In the genomic region with DNA sequence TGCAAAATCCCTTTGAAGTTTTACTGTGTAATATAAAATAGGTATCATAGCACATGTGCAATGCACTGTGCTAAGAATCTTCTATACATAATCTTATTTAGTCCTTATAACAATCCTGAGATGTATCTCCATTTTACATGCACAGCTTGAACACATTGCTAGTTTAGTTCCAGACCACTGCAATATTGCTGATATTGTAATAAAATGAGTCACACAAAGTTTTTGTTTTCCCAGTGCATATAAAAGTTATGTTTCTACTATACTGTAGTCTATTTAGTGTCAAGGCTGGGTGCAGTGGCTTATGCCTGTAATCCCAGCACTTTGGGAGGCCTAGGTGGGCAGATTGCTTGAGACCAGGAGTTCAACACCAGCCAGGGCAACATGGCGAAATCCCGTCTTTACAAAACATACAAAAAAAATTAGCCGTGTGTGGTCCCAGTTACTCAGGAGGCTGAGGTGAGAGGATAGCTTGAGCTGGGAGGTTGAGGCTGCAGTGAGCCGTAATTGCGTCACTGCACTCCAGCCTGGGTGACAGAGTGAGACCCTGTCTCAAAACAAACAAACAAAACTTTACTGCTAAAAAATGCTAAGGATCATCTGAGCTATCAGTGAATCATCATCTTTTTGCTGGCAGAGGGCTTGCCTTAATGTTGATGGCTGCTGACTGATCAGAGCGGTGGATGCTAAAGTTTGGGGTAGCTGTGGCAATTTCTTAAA, we compare ENCODE assay signal across 30 cellular contexts. TPM values are rescaled to one million over a fixed set of nuclear protein-coding genes. Genes with fewer than 3 reads are reported as not detected.
DNase-seq lines count a peak whose midpoint lies in the region; ATAC-seq, FAIRE-seq and TF ChIP-seq lines count a peak whose summit lies in the region.
"Had no signal": no experiment of that assay in that cellular context is flagged by ENCODE, and none has a peak within 500 bp of the region (broad histone marks: within the 10 kb centered on the region; RNA-seq: fewer than 3 reads in every experiment).

No MANE protein-coding gene starts in this region.

- 97% methylated on average over 6 of the region's 6 CpGs for WGBS in K562 (ENCODE audit: insufficient coverage, low coverage, missing lambda C conversion rate)

- no peak for TF ChIP-seq EP300 in K562 (IDR thresholded peaks at IDR 0.05; ENCODE audit: low read length)

- H3K79me2 ChIP-seq in K562 (ENCODE audit: control insufficient read depth, insufficient read depth, low read length): peaks cover 34% of the 10 kb centered on the region

- peaks cover 5% of the 10 kb centered on the region for H3K36me3 Mint-ChIP-seq in activated CD4-positive, alpha-beta T cell treated with anti-CD3 and anti-CD28 coated beads, Interleukin-2, amount 10 ng/mL, durations not matched to agents 24 days and 14 days (ENCODE audit: low read depth)

- peaks cover 9% of the 10 kb centered on the region for H3K4me1 ChIP-seq in HEK293 (ENCODE audit: control insufficient read depth, insufficient read depth, low read length)
- H3K4me1 ChIP-seq in K562 (replicated peaks in 1 of 2; ENCODE audit: control insufficient read depth in 2 of 2, insufficient read depth in 2 of 2, low read length in 2 of 2): peaks cover 19 to 25% of the 10 kb centered on the region in 2 experiments; a peak in 4 of 5 replicates
- H3K4me1 ChIP-seq: prostate gland had no signal

- ATAC-seq in K562 (no peak), HG03521 (IDR thresholded peaks at IDR 0.05; ENCODE audit: unreplicated experiment) (no peak)
- ATAC-seq: effector memory CD8-positive, alpha-beta T cell; heart left ventricle; stimulated activated naive B cell treated with anti-CD40 and anti-IgM and Interleukin-4, amounts not matched to agents 10 μg/mL and 1 μg/mL and 100 μg/mL, for 72 hours had no signal

- H3K9me1 ChIP-seq in K562 (ENCODE audit: control insufficient read depth, insufficient read depth, low read length): no peaks in the 10 kb centered on the region

- H3K4me2 ChIP-seq in K562 (ENCODE audit: insufficient read depth, low read length): no peak overlapping the region

- no peak overlapping the region for H3K27ac Mint-ChIP-seq in activated CD4-positive, alpha-beta T cell treated with anti-CD3 and anti-CD28 coated beads, Interleukin-2, amount 10 ng/mL, durations not matched to agents 24 days and 14 days
- H3K27ac Mint-ChIP-seq: activated CD4-positive, alpha-beta memory T cell treated with anti-CD3 and anti-CD28 coated beads for 36 hours; effector memory CD8-positive, alpha-beta T cell; stimulated activated naive B cell treated with anti-CD40 and anti-IgM and Interleukin-4, amounts not matched to agents 10 μg/mL and 1 μg/mL and 100 μg/mL, for 72 hours had no signal

- H3K4me3 Mint-ChIP-seq in activated CD4-positive, alpha-beta T cell treated with anti-CD3 and anti-CD28 coated beads, Interleukin-2, amount 10 ng/mL, durations not matched to agents 24 days and 14 days: no peak overlapping the region
- H3K4me3 Mint-ChIP-seq: activated CD4-positive, alpha-beta memory T cell treated with anti-CD3 and anti-CD28 coated beads for 36 hours; effector memory CD8-positive, alpha-beta T cell; stimulated activated naive B cell treated with anti-CD40 and anti-IgM and Interleukin-4, amounts not matched to agents 10 μg/mL and 1 μg/mL and 100 μg/mL, for 72 hours had no signal

- BruUV-seq in K562 (replicated peaks; lab: Mats Ljungman, UMichigan): no TSS peak

- CTCF ChIA-PET in HEK293 (lab: Yijun Ruan, JAX) (interaction anchor here (0.6 to 1.9 kb wide), 2 partner anchors 9 to 38 kb away, joined by 5 to 6 read pairs; no protein-coding TSS in a partner anchor), K562 (lab: Yijun Ruan, JAX; ENCODE audit: low intra/inter-chr PET ratio) (no interaction called here)

- FAIRE-seq in K562 (lab: Jason Lieb, UNC): no peak
- FAIRE-seq: astrocyte, HTR-8/SVneo had no signal

- peaks cover 0 to 4% of the 10 kb centered on the region in 2 experiments; a peak in 1 of 3 replicates for H3K36me3 ChIP-seq in HEK293 (ENCODE audit: control insufficient read depth in 2 of 2, insufficient read depth in 1 of 2, low read length in 2 of 2)
- H3K36me3 ChIP-seq in K562 (ENCODE audit: control insufficient read depth, insufficient read depth, low read length): peaks cover 14% of the 10 kb centered on the region; the same call in 1 of the 3 replicates
- H3K36me3 ChIP-seq: heart left ventricle, neutrophil, prostate gland, sigmoid colon had no signal

- no peak for TF ChIP-seq RAD21 in K562 (CRISPR knock-in tag; conservative IDR thresholded peaks at IDR 0.05 in 1 of 2, IDR thresholded peaks at IDR 0.05 in 1 of 2)

- TF ChIP-seq POLR2A in K562 (conservative IDR thresholded peaks at IDR 0.05): no peak

- H3K9me3 ChIP-seq in HEK293 (ENCODE audit: control insufficient read depth, insufficient read depth, low read depth, low read length): no peaks in the 10 kb centered on the region
- H3K9me3 ChIP-seq in K562 (replicated peaks; ENCODE audit: control insufficient read depth, insufficient read depth, low read depth, low read length): no peaks in the 10 kb centered on the region
- H3K9me3 ChIP-seq: heart left ventricle, neutrophil, prostate gland, sigmoid colon had no signal

- intact Hi-C loops in activated CD4-positive, alpha-beta T cell treated with anti-CD3 and anti-CD28 coated beads, Interleukin-2, amount 10 ng/mL, durations not matched to agents 24 days and 14 days (cut with micrococcal nuclease): loop anchor here (5.0 kb wide), 1 partner anchor 656 kb away; a partner anchor contains a TSS
- intact Hi-C loops in K562 (cut with micrococcal nuclease): loop anchor here (5.0 kb wide), 2 partner anchors 44 to 111 kb away; a partner anchor contains a TSS

- peaks cover 13% of the 10 kb centered on the region for H3K4me1 Mint-ChIP-seq in activated CD4-positive, alpha-beta T cell treated with anti-CD3 and anti-CD28 coated beads, Interleukin-2, amount 10 ng/mL, durations not matched to agents 24 days and 14 days

- in situ Hi-C loops in K562 (cut with MboI): no loop called here

- H2AFZ ChIP-seq in K562 (ENCODE audit: low read depth, low read length): peak overlapping the region; percentile 86

- H3K9me3 Mint-ChIP-seq in activated CD4-positive, alpha-beta T cell treated with anti-CD3 and anti-CD28 coated beads, Interleukin-2, amount 10 ng/mL, durations not matched to agents 24 days and 14 days: no peaks in the 10 kb centered on the region
- H3K9me3 Mint-ChIP-seq: activated CD4-positive, alpha-beta memory T cell treated with anti-CD3 and anti-CD28 coated beads for 36 hours; effector memory CD8-positive, alpha-beta T cell; stimulated activated naive B cell treated with anti-CD40 and anti-IgM and Interleukin-4, amounts not matched to agents 10 μg/mL and 1 μg/mL and 100 μg/mL, for 72 hours had no signal

- no peak overlapping the region for H3K9ac ChIP-seq in K562 (ENCODE audit: insufficient read depth in 1 of 2, low read depth in 2 of 2, low read length in 2 of 2)

- no peaks in the 10 kb centered on the region for H3K27me3 ChIP-seq in K562 (ENCODE audit: control insufficient read depth in 2 of 2, insufficient read depth in 2 of 2, low read length in 2 of 2)
- H3K27me3 ChIP-seq: sigmoid colon had no signal

- POLR2A ChIA-PET in HEK293 (lab: Yijun Ruan, JAX): no interaction called here
- POLR2A ChIA-PET in K562 (lab: Yijun Ruan, JAX): interaction anchor here (0.6 to 1.7 kb wide), 3 partner anchors 14 to 655 kb away, joined by 3 to 6 read pairs (median 3); no protein-coding TSS in a partner anchor

- H3K4me3 ChIP-seq in HEK293 (ENCODE audit: low read depth, low read length) (no peak overlapping the region), K562 (no peak overlapping the region)
- H3K4me3 ChIP-seq: heart left ventricle, lung, prostate gland, sigmoid colon had no signal

- H3K27ac ChIP-seq in HEK293 (ENCODE audit: extremely low read depth, low read depth, low read length) (no peak overlapping the region), K562 (ENCODE audit: extremely low read depth, low read depth, low read length) (no peak overlapping the region)
- H3K27ac ChIP-seq: heart left ventricle, neutrophil, prostate gland, sigmoid colon had no signal

- peaks cover 7% of the 10 kb centered on the region; the same call in 1 of the 2 replicates for H4K20me1 ChIP-seq in K562 (replicated peaks; ENCODE audit: control insufficient read depth, insufficient read depth, low read length)

- TF ChIP-seq CTCF in HEK293 (tag by site-specific recombination; IDR thresholded peaks at IDR 0.05) (no peak), K562 (IDR thresholded peaks at IDR 0.05 in 2 of 3, conservative IDR thresholded peaks at IDR 0.05 in 1 of 3; ENCODE audit: insufficient read depth in 2 of 3, low read depth in 1 of 3, low read length in 3 of 3) (no peak)

- no peaks in the 10 kb centered on the region for H3K27me3 Mint-ChIP-seq in activated CD4-positive, alpha-beta T cell treated with anti-CD3 and anti-CD28 coated beads, Interleukin-2, amount 10 ng/mL, durations not matched to agents 24 days and 14 days
- H3K27me3 Mint-ChIP-seq: activated CD4-positive, alpha-beta memory T cell treated with anti-CD3 and anti-CD28 coated beads for 36 hours had no signal

- DNase-seq in activated CD4-positive, alpha-beta T cell treated with anti-CD3 and anti-CD28 coated beads for 48 hours: peak; percentile 4
- no peak for DNase-seq in activated CD4-positive, alpha-beta T cell treated with anti-CD3 and anti-CD28 coated beads, Interleukin-2, amount 10 ng/mL, durations not matched to agents 24 days and 14 days
- DNase-seq in K562 (ENCODE audit: extremely low read depth in 1 of 4, low spot score in 3 of 4) (no peak), pons (ENCODE audit: low spot score) (peak; percentile 8), NOMO-1 treated with DMSO at 0.1 percent for 48 hours (lab: John Stamatoyannopoulos, UW; ENCODE audit: unreplicated experiment) (no peak), NCI-H345 treated with DMSO at 0.1 percent for 48 hours (lab: John Stamatoyannopoulos, UW; ENCODE audit: unreplicated experiment) (no peak)
- DNase-seq: 8988T; activated CD4-positive, alpha-beta memory T cell treated with anti-CD3 and anti-CD28 coated beads for 36 hours; activated CD8-positive, alpha-beta memory T cell treated with anti-CD3 and anti-CD28 coated beads, Interleukin-2, amount 50 U/mL, for 48 hours; caudate nucleus; cortex of kidney; DMS79 treated with DMSO at 0.1 percent for 48 hours; effector memory CD8-positive, alpha-beta T cell; HCEC 1CT; heart left ventricle; Karpas-422; kidney glomerular epithelial cell; NCI-H1436 treated with DMSO at 0.1 percent for 48 hours; NCI-H510A treated with DMSO at 0.1 percent for 48 hours; SHP77; sigmoid colon; stimulated activated naive B cell treated with anti-CD40 and anti-IgM and Interleukin-4, amounts not matched to agents 10 μg/mL and 1 μg/mL and 100 μg/mL, for 72 hours; T1000 had no signal

RNA-seq across cellular contexts. Expression of a gene that starts 1.7 kb away (rescaled TPM):
- 97.9 and 103 TPM in 2 replicates for total RNA-seq in activated CD4-positive, alpha-beta T cell treated with anti-CD3 and anti-CD28 coated beads, Interleukin-2, amount 10 ng/mL, durations not matched to agents 24 days and 14 days
- total RNA-seq in K562 (2011; cell fraction: chromatin; rRNA removed; ENCODE audit: low replicate concordance): 31.1 and 120 TPM in 2 replicates
- 14.7 and 20.5 TPM in 2 replicates for total RNA-seq in K562 (2011; cell fraction: nucleolus; rRNA removed)
- 38.9 and 53.7 TPM in 2 replicates for total RNA-seq in K562 (2011; cell fraction: nucleoplasm; rRNA removed)
- total RNA-seq in K562 (2014; rRNA removed) (18.7 and 20.5 TPM in 2 replicates), K562 (2014; rRNA removed; fragmentation: Illumina TruSeq; extraction: Trizol) (34.3 and 37.5 TPM in 2 replicates), K562 (2015; rRNA removed; fragmentation: Illumina TruSeq; extraction: Trizol) (25.7 and 28.3 TPM in 2 replicates), K562 (2021) (114 and 122 TPM in 2 replicates)
- polyA plus RNA-seq in K562 (2011; rRNA removed) (56.5 and 63.9 TPM in 2 replicates), K562 (2014; fragmentation: Illumina TruSeq; extraction: Trizol) (124 and 129 TPM in 2 replicates), K562 (2014; fragmentation: Nextera tagmentation; extraction: Ambion mirVana) (10 to 100 TPM; 34.4 to 40.3 TPM), K562 (2014; rRNA removed) (44.6 and 67.2 TPM in 2 replicates)
- polyA plus RNA-seq in K562 (2011; cell fraction: cytosol; rRNA removed): 10.5 and 22.7 TPM in 2 replicates
- 24.4 and 57.0 TPM in 2 replicates for polyA plus RNA-seq in K562 (2011; cell fraction: nucleus; rRNA removed)
- 63.7 and 85.9 TPM in 2 replicates for polyA plus RNA-seq in K562 (2012)
- polyA minus RNA-seq in K562 (2011; rRNA and poly(A)+ RNA removed): 35.5 and 64.2 TPM in 2 replicates
- polyA minus RNA-seq in K562 (2011; cell fraction: cytosol; rRNA and poly(A)+ RNA removed): 51.2 and 61.3 TPM in 2 replicates
- polyA minus RNA-seq in K562 (2011; cell fraction: nucleus; rRNA and poly(A)+ RNA removed): 13.6 and 32.7 TPM in 2 replicates

Comparison
In these comparisons a context has a peak if more than half of its experiments do, and no peak if none do; other contexts are left out.
1. DNase-seq: peak in activated CD4-positive, alpha-beta T cell treated with anti-CD3 and anti-CD28 coated beads for 48 hours (single experiment) and pons (single experiment); none in activated CD4-positive, alpha-beta T cell treated with anti-CD3 and anti-CD28 coated beads, Interleukin-2, amount 10 ng/mL, durations not matched to agents 24 days and 14 days (single experiment), K562 (0 of 4), NOMO-1 treated with DMSO at 0.1 percent for 48 hours (single experiment) and NCI-H345 treated with DMSO at 0.1 percent for 48 hours (single experiment).